20 cellular contexts compared by ENCODE assay signal in genomic region chr16:57028086-57028485, GRCh38. TPM values are rescaled to one million over a fixed set of nuclear protein-coding genes. Genes with fewer than 3 reads are reported as not detected.
A peak's percentile ranks its signal among the peaks of the same experiment; 100 is the strongest.
DNase-seq lines count a peak whose midpoint lies in the region; ATAC-seq, FAIRE-seq and TF ChIP-seq lines count a peak whose summit lies in the region.
"Had no signal": no experiment of that assay in that cellular context is flagged by ENCODE, and none has a peak within 500 bp of the region (broad histone marks: within the 10 kb centered on the region; RNA-seq: fewer than 3 reads in every experiment).

No MANE protein-coding gene starts in this region.

- H3K4me3 ChIP-seq in small intestine (ENCODE audit: low read depth in 1 of 2, low read length in 2 of 2): no peak overlapping the region
- H3K4me3 ChIP-seq: coronary artery, neural progenitor cell, testis had no signal

- H3K27me3 Mint-ChIP-seq in CD4-positive, alpha-beta T cell: no peaks in the 10 kb centered on the region
- H3K27me3 Mint-ChIP-seq in Calu3 (ENCODE audit: unreplicated experiment) (peaks cover 25% of the 10 kb centered on the region), WTC11 (ENCODE audit: low read depth) (no peaks in the 10 kb centered on the region; the same call in 1 of the 2 replicates), immature natural killer cell (ENCODE audit: low read depth in 3 of 3) (peaks cover 2 to 9% (median 3%) of the 10 kb centered on the region in 3 donors)

- peak overlapping the region; percentile 84 for H3K27ac Mint-ChIP-seq in CD4-positive, alpha-beta T cell
- H3K27ac Mint-ChIP-seq in Calu3 (ENCODE audit: unreplicated experiment) (no peak overlapping the region), WTC11 (no peak overlapping the region), immature natural killer cell (peak overlapping the region; percentile 53 to 85 (median 74))
- H3K27ac Mint-ChIP-seq: neural progenitor cell had no signal

- no peaks in the 10 kb centered on the region for H3K9me3 Mint-ChIP-seq in CD4-positive, alpha-beta T cell
- H3K9me3 Mint-ChIP-seq in Calu3 (ENCODE audit: low read depth, unreplicated experiment) (no peaks in the 10 kb centered on the region), WTC11 (no peaks in the 10 kb centered on the region; the same call in 1 of the 2 replicates), immature natural killer cell (no peaks in the 10 kb centered on the region)
- H3K9me3 Mint-ChIP-seq: activated T-cell treated with anti-CD3 and anti-CD28 coated beads, Interleukin-2, amount 50 U/mL, for 4 hours; neural progenitor cell had no signal

- H3K36me3 Mint-ChIP-seq in CD4-positive, alpha-beta T cell (ENCODE audit: low read depth): peaks cover 93% of the 10 kb centered on the region
- H3K36me3 Mint-ChIP-seq in Calu3 (ENCODE audit: insufficient read depth, unreplicated experiment) (no peaks in the 10 kb centered on the region), WTC11 (no peaks in the 10 kb centered on the region), immature natural killer cell (peaks cover 20 to 52% (median 26%) of the 10 kb centered on the region in 3 donors)
- H3K36me3 Mint-ChIP-seq: neural progenitor cell had no signal

- no peak for TF ChIP-seq CTCF in CD4-positive, alpha-beta T cell (IDR thresholded peaks at IDR 0.05)
- TF ChIP-seq CTCF in Calu3 (IDR thresholded peaks at IDR 0.05; ENCODE audit: unreplicated experiment): no peak
- TF ChIP-seq CTCF in WTC11 (IDR thresholded peaks at IDR 0.05): no peak

- intact Hi-C loops in CD4-positive, alpha-beta T cell (cut with DNase I, micrococcal nuclease): loop anchor here in 1 of 2 experiments (5.0 kb wide), 1 partner anchor 36 kb away; no protein-coding TSS in a partner anchor
- intact Hi-C loops in Calu3 (cut with micrococcal nuclease; ENCODE audit: unreplicated experiment): no loop called here

- no peak for FAIRE-seq in small intestine (lab: Jason Lieb, UNC)
- FAIRE-seq: GM18507 had no signal

- no peak overlapping the region for H3K4me3 Mint-ChIP-seq in CD4-positive, alpha-beta T cell
- H3K4me3 Mint-ChIP-seq in Calu3 (ENCODE audit: low read depth, unreplicated experiment): no peak overlapping the region
- no peak overlapping the region for H3K4me3 Mint-ChIP-seq in WTC11
- H3K4me3 Mint-ChIP-seq in immature natural killer cell: no peak overlapping the region
- H3K4me3 Mint-ChIP-seq: activated T-cell treated with anti-CD3 and anti-CD28 coated beads, Interleukin-2, amount 50 U/mL, for 4 hours; neural progenitor cell had no signal

- H3K4me1 Mint-ChIP-seq in CD4-positive, alpha-beta T cell (ENCODE audit: low read depth): peaks cover 77% of the 10 kb centered on the region
- H3K4me1 Mint-ChIP-seq in Calu3 (ENCODE audit: low read depth, unreplicated experiment) (no peaks in the 10 kb centered on the region), WTC11 (peaks cover 12% of the 10 kb centered on the region; the same call in 1 of the 2 replicates), immature natural killer cell (peaks cover 76 to 83% of the 10 kb centered on the region in 2 donors)
- H3K4me1 Mint-ChIP-seq: neural progenitor cell had no signal

- whole genome bisulfite sequencing in small intestine, 3 donors: 53 to 71% (median 55%) methylated on average over 4 of the region's 4 CpGs

- H3K9me3 ChIP-seq in CD4-positive, alpha-beta T cell (ENCODE audit: control insufficient read depth, low read length): no peaks in the 10 kb centered on the region
- H3K9me3 ChIP-seq in small intestine (ENCODE audit: control insufficient read depth, low read depth): no peaks in the 10 kb centered on the region
- H3K9me3 ChIP-seq: BE2C, SK-N-SH, testis had no signal

- BruUV-seq in Calu3 (replicated peaks; lab: Mats Ljungman, UMichigan): no TSS peak

- POLR2A ChIA-PET in CD4-positive, alpha-beta T cell (lab: Charles Lee): interaction anchor here (0.6 to 7.0 kb wide), 9 partner anchors 9 to 39 kb away, joined by 3 to 55 read pairs (median 4); partner anchors contain the start of gene NLRC5
- POLR2A ChIA-PET in WTC11 (lab: Charles Lee): no interaction called here

- peaks cover 2 to 5% of the 10 kb centered on the region in 2 donors for H3K36me3 ChIP-seq in small intestine (ENCODE audit: control insufficient read depth in 2 of 2, insufficient read depth in 2 of 2, low read length in 2 of 2)
- H3K36me3 ChIP-seq: BE2C, neural progenitor cell had no signal

- no peaks in the 10 kb centered on the region for H3K4me1 ChIP-seq in small intestine (ENCODE audit: control insufficient read depth in 2 of 2, insufficient read depth in 1 of 2, low read depth in 1 of 2, low read length in 1 of 2)
- H3K4me1 ChIP-seq: BE2C, neural progenitor cell, testis had no signal

- no peak for DNase-seq in CD4-positive, alpha-beta T cell
- peak; percentile 21 for DNase-seq in Calu3
- DNase-seq in WTC11 (ENCODE audit: low spot score): peak; percentile 22
- no peak for DNase-seq in immature natural killer cell
- DNase-seq in small intestine: no peak
- DNase-seq in NCI-H748 (lab: John Stamatoyannopoulos, UW; ENCODE audit: unreplicated experiment): no peak
- DNase-seq: activated T-cell treated with anti-CD3 and anti-CD28 coated beads, Interleukin-2, amount 50 U/mL, for 4 hours; BE2C; erythroblast; glutamatergic neuron; KBM-7; NCI-H1436 treated with DMSO at 0.1 percent for 48 hours; OCI-M1; right cardiac atrium; SK-N-SH; testis had no signal

- ATAC-seq in CD4-positive, alpha-beta T cell (ENCODE audit: poor library complexity): no peak
- ATAC-seq in WTC11 (peak; percentile 83), HG03097 (IDR thresholded peaks at IDR 0.05; ENCODE audit: low FRiP score, unreplicated experiment) (no peak)
- ATAC-seq: activated T-cell treated with anti-CD3 and anti-CD28 coated beads, Interleukin-2, amount 50 U/mL, for 4 hours; right cardiac atrium had no signal

- no peaks in the 10 kb centered on the region for H3K27me3 ChIP-seq in CD4-positive, alpha-beta T cell (ENCODE audit: control insufficient read depth, insufficient read depth, low read length)
- H3K27me3 ChIP-seq in small intestine (ENCODE audit: control insufficient read depth in 2 of 2, insufficient read depth in 2 of 2, low read length in 2 of 2): no peaks in the 10 kb centered on the region
- H3K27me3 ChIP-seq: BE2C, neural progenitor cell, testis had no signal

- no peak overlapping the region for H3K27ac ChIP-seq in CD4-positive, alpha-beta T cell (ENCODE audit: low read depth, low read length)
- H3K27ac ChIP-seq in small intestine (ENCODE audit: low read depth in 1 of 2, low read length in 1 of 2): no peak overlapping the region
- H3K27ac ChIP-seq: coronary artery, neural progenitor cell, testis had no signal

- CTCF ChIA-PET in CD4-positive, alpha-beta T cell (lab: Charles Lee): interaction anchor here (1.6 to 3.1 kb wide), 2 partner anchors 13 to 17 kb away, joined by 6 to 7 read pairs; no protein-coding TSS in a partner anchor
- CTCF ChIA-PET in Calu3 (lab: Charles Lee) (no interaction called here), WTC11 (lab: Charles Lee) (interaction anchor here (0.8 to 1.6 kb wide), 3 partner anchors 18 to 64 kb away, joined by 3 to 6 read pairs (median 4); no protein-coding TSS in a partner anchor)

TF ChIP-seq in WTC11, 78 proteins besides CTCF, POLR2A, EP300 and RAD21 (continues in another document):
- no peak for TF ChIP-seq ZNF423 (CRISPR knock-in tag; IDR thresholded peaks at IDR 0.05)
- TF ChIP-seq NFATC4 (CRISPR knock-in tag; IDR thresholded peaks at IDR 0.05): no peak
- TF ChIP-seq TP53 (CRISPR knock-in tag; IDR thresholded peaks at IDR 0.05): no peak
- TF ChIP-seq ZNF532 (CRISPR knock-in tag; IDR thresholded peaks at IDR 0.05; ENCODE audit: borderline replicate concordance): no peak
- TF ChIP-seq ZNF232 (CRISPR knock-in tag; IDR thresholded peaks at IDR 0.05): no peak

RNA-seq across cellular contexts. Expression of gene NLRC5, which starts 38.7 kb away (rescaled TPM):
- 100 to 1,000 TPM; 424 to 434 TPM for total RNA-seq in CD4-positive, alpha-beta T cell
- total RNA-seq in Calu3 (2022) (18.0 and 42.3 TPM in 2 replicates), WTC11 (2021) (2.6 to 2.8 TPM (median 2.7 TPM) in 3 replicates)
- polyA plus RNA-seq in immature natural killer cell (100 to 1,000 TPM in 1 of 3 donors, 10 to 100 TPM in 2; 18.2 to 151 (median 32.8) TPM), small intestine (10 to 100 TPM in 2 of 3 donors, 1 to 10 TPM in 1; 6.3 to 29.2 (median 25.4) TPM)

Comparison
In these comparisons a context has a peak if more than half of its experiments do, and no peak if none do; other contexts are left out.
1. DNase-seq: peak in Calu3 (single experiment) and WTC11 (single experiment); none in CD4-positive, alpha-beta T cell (0 of 10), immature natural killer cell (0 of 3), small intestine (single experiment) and NCI-H748 (single experiment).
2. H3K27ac Mint-ChIP-seq: peak in CD4-positive, alpha-beta T cell (single experiment) and immature natural killer cell (6 of 6); none in Calu3 (single experiment) and WTC11 (single experiment).